In the genomic region with DNA sequence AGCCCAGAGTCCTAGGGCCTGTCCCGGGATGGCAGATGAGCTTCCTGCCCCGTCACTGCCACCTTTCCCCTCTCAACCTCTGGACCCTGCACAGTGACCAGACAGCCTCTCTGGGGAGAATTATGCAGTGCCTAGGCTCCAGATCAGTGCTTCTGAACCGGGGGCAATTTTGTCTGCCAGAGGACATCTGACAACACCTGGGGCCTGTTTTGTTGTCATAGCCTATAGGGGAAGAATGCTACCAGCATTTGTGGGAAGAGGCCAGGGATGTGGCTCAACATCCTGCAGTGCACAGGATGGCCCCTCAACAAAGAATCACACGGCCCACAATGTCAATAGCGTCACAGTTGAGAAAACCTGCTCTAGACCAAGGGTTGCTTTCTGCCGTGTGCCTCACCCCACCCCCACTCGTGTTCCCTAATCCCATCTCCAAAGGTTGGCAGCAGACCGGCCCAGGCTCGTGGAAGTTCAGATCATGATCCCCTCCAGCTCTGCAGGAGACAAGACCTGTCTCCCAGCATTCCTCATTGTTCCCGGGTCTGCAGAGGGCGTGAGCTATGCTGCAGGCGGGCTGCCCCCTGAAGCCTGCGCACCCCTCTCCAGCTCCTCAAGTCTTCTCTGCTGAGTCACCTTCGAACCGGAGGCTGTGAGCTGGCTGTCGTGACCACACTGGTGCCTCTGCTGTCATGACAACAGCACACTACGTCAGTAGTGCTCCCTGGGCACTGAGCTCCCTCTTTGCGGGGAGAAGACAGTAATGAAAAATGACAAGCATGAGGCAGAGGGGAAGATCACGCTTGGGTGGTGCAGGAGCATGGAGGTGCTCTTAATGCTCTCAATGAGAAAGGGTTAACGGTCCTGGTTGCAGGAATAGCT, we compare ENCODE assay signal across 1 cellular context.
TF ChIP-seq lines count a peak whose summit lies in the region.

No MANE protein-coding gene starts in this region.

TF ChIP-seq in HepG2, 621 proteins besides CTCF, POLR2A, EP300 and RAD21 (continued from another document and continues in another):
- TF ChIP-seq, protein P1, sequence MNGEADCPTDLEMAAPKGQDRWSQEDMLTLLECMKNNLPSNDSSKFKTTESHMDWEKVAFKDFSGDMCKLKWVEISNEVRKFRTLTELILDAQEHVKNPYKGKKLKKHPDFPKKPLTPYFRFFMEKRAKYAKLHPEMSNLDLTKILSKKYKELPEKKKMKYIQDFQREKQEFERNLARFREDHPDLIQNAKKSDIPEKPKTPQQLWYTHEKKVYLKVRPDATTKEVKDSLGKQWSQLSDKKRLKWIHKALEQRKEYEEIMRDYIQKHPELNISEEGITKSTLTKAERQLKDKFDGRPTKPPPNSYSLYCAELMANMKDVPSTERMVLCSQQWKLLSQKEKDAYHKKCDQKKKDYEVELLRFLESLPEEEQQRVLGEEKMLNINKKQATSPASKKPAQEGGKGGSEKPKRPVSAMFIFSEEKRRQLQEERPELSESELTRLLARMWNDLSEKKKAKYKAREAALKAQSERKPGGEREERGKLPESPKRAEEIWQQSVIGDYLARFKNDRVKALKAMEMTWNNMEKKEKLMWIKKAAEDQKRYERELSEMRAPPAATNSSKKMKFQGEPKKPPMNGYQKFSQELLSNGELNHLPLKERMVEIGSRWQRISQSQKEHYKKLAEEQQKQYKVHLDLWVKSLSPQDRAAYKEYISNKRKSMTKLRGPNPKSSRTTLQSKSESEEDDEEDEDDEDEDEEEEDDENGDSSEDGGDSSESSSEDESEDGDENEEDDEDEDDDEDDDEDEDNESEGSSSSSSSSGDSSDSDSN (CRISPR knock-in tag; IDR thresholded peaks at IDR 0.05): peak; percentile 42; the same call in 1 of the 2 replicates
- TF ChIP-seq, protein P2, sequence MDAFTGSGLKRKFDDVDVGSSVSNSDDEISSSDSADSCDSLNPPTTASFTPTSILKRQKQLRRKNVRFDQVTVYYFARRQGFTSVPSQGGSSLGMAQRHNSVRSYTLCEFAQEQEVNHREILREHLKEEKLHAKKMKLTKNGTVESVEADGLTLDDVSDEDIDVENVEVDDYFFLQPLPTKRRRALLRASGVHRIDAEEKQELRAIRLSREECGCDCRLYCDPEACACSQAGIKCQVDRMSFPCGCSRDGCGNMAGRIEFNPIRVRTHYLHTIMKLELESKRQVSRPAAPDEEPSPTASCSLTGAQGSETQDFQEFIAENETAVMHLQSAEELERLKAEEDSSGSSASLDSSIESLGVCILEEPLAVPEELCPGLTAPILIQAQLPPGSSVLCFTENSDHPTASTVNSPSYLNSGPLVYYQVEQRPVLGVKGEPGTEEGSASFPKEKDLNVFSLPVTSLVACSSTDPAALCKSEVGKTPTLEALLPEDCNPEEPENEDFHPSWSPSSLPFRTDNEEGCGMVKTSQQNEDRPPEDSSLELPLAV (CRISPR knock-in tag; conservative IDR thresholded peaks at IDR 0.05; ENCODE audit: low read depth): no peak
- TF ChIP-seq ZFP1 (CRISPR knock-in tag; IDR thresholded peaks at IDR 0.05) (no peak), TBP (CRISPR knock-in tag; IDR thresholded peaks at IDR 0.05) (no peak), MEF2D (CRISPR knock-in tag; IDR thresholded peaks at IDR 0.05) (peak; percentile 16; the same call in 1 of the 2 replicates), ZSCAN9 (CRISPR knock-in tag; IDR thresholded peaks at IDR 0.05; ENCODE audit: borderline replicate concordance) (0 out of 2 replicates have a peak, but pooled peaks have one; percentile 2), MAFF (IDR thresholded peaks at IDR 0.05; ENCODE audit: low read depth, low read length) (peak; percentile 25; the same call in 1 of the 2 replicates), HES4 (CRISPR knock-in tag; IDR thresholded peaks at IDR 0.05; ENCODE audit: borderline replicate concordance) (no peak), POGZ (CRISPR knock-in tag; IDR thresholded peaks at IDR 0.05) (no peak), ZNF83 (CRISPR knock-in tag; IDR thresholded peaks at IDR 0.05; ENCODE audit: borderline replicate concordance) (no peak), ESRRA (CRISPR knock-in tag; IDR thresholded peaks at IDR 0.05; ENCODE audit: low read depth) (peak; percentile 45; the same call in 1 of the 2 replicates), ATM (IDR thresholded peaks at IDR 0.05; ENCODE audit: borderline replicate concordance) (no peak), ZNF253 (CRISPR knock-in tag; IDR thresholded peaks at IDR 0.05; ENCODE audit: borderline replicate concordance) (no peak), ZKSCAN1 (IDR thresholded peaks at IDR 0.05; ENCODE audit: low read length) (no peak), ZNF331 (CRISPR knock-in tag; IDR thresholded peaks at IDR 0.05) (peak; percentile 32; the same call in 1 of the 2 replicates), REXO4 (CRISPR knock-in tag; IDR thresholded peaks at IDR 0.05; ENCODE audit: borderline replicate concordance) (peak; percentile 64; the same call in 1 of the 2 replicates), ZNF567 (CRISPR knock-in tag; IDR thresholded peaks at IDR 0.05; ENCODE audit: borderline replicate concordance) (no peak; the same call in 1 of the 2 replicates), KAT8 (CRISPR knock-in tag; IDR thresholded peaks at IDR 0.05) (0 out of 2 replicates have a peak, but pooled peaks have one; percentile 15), HOXA9 (CRISPR knock-in tag; IDR thresholded peaks at IDR 0.05; ENCODE audit: borderline replicate concordance) (no peak), SRSF4 (IDR thresholded peaks at IDR 0.05; ENCODE audit: low read depth, low read length, poor library complexity, severe bottlenecking) (no peak), ZNF282 (IDR thresholded peaks at IDR 0.05; ENCODE audit: partially characterized antibody) (no peak), ZNF335 (CRISPR knock-in tag; IDR thresholded peaks at IDR 0.05) (no peak), SSRP1 (CRISPR knock-in tag; IDR thresholded peaks at IDR 0.05) (no peak), ZNF432 (CRISPR knock-in tag; IDR thresholded peaks at IDR 0.05; ENCODE audit: borderline replicate concordance) (no peak), ZNF292 (CRISPR knock-in tag; IDR thresholded peaks at IDR 0.05; ENCODE audit: borderline replicate concordance, low read depth) (peak; percentile 17; the same call in 1 of the 2 replicates), SRSF9 (IDR thresholded peaks at IDR 0.05; ENCODE audit: borderline replicate concordance, insufficient read depth, low read depth, low read length, poor library complexity, severe bottlenecking) (no peak), MZF1 (CRISPR knock-in tag; IDR thresholded peaks at IDR 0.05; ENCODE audit: borderline replicate concordance) (0 out of 2 replicates have a peak, but pooled peaks have one; percentile 17), SALL1 (CRISPR knock-in tag; IDR thresholded peaks at IDR 0.05) (peak; percentile 50; the same call in 1 of the 2 replicates), ASH2L (IDR thresholded peaks at IDR 0.05; ENCODE audit: insufficient read length, low read depth, low read length) (peak; percentile 65), FOXO1 (CRISPR knock-in tag; IDR thresholded peaks at IDR 0.05) (peak; percentile 25), RARG (CRISPR knock-in tag; IDR thresholded peaks at IDR 0.05; ENCODE audit: low read depth) (no peak), CBX1 (IDR thresholded peaks at IDR 0.05; ENCODE audit: low read depth) (peak; percentile 18), CBFB (CRISPR knock-in tag; IDR thresholded peaks at IDR 0.05) (no peak)
- TF ChIP-seq, protein P3, sequence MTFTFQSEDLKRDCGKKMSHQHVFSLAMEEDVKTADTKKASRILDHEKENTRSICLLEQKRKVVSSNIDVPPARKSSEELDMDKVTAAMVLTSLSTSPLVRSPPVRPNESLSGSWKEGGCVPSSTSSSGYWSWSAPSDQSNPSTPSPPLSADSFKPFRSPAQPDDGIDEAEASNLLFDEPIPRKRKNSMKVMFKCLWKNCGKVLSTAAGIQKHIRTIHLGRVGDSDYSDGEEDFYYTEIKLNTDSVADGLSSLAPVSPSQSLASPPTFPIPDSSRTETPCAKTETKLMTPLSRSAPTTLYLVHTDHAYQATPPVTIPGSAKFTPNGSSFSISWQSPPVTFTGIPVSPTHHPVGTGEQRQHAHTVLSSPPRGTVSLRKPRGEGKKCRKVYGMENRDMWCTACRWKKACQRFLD (CRISPR knock-in tag; IDR thresholded peaks at IDR 0.05; ENCODE audit: borderline replicate concordance): no peak
- TF ChIP-seq, protein P4, sequence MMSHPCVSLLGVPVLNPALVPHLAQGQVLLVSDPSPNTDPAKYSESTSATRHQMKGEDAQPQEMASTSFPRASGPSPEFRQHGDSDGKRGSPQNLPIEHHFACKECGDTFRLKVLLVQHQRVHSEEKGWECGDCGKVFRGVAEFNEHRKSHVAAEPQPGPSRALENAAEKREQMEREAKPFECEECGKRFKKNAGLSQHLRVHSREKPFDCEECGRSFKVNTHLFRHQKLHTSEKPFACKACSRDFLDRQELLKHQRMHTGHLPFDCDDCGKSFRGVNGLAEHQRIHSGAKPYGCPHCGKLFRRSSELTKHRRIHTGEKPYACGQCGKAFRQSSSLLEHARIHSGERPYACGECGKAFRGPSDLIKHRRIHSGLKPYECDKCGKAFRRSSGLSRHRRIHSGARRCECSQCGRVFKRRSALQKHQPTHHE (CRISPR knock-in tag; IDR thresholded peaks at IDR 0.05; ENCODE audit: borderline replicate concordance): no peak
- TF ChIP-seq, protein P5, sequence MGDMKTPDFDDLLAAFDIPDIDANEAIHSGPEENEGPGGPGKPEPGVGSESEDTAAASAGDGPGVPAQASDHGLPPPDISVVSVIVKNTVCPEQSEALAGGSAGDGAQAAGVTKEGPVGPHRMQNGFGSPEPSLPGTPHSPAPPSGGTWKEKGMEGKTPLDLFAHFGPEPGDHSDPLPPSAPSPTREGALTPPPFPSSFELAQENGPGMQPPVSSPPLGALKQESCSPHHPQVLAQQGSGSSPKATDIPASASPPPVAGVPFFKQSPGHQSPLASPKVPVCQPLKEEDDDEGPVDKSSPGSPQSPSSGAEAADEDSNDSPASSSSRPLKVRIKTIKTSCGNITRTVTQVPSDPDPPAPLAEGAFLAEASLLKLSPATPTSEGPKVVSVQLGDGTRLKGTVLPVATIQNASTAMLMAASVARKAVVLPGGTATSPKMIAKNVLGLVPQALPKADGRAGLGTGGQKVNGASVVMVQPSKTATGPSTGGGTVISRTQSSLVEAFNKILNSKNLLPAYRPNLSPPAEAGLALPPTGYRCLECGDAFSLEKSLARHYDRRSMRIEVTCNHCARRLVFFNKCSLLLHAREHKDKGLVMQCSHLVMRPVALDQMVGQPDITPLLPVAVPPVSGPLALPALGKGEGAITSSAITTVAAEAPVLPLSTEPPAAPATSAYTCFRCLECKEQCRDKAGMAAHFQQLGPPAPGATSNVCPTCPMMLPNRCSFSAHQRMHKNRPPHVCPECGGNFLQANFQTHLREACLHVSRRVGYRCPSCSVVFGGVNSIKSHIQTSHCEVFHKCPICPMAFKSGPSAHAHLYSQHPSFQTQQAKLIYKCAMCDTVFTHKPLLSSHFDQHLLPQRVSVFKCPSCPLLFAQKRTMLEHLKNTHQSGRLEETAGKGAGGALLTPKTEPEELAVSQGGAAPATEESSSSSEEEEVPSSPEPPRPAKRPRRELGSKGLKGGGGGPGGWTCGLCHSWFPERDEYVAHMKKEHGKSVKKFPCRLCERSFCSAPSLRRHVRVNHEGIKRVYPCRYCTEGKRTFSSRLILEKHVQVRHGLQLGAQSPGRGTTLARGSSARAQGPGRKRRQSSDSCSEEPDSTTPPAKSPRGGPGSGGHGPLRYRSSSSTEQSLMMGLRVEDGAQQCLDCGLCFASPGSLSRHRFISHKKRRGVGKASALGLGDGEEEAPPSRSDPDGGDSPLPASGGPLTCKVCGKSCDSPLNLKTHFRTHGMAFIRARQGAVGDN (CRISPR knock-in tag; IDR thresholded peaks at IDR 0.05): peak; percentile 91
- TF ChIP-seq, protein P6, sequence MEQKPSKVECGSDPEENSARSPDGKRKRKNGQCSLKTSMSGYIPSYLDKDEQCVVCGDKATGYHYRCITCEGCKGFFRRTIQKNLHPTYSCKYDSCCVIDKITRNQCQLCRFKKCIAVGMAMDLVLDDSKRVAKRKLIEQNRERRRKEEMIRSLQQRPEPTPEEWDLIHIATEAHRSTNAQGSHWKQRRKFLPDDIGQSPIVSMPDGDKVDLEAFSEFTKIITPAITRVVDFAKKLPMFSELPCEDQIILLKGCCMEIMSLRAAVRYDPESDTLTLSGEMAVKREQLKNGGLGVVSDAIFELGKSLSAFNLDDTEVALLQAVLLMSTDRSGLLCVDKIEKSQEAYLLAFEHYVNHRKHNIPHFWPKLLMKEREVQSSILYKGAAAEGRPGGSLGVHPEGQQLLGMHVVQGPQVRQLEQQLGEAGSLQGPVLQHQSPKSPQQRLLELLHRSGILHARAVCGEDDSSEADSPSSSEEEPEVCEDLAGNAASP (CRISPR knock-in tag; IDR thresholded peaks at IDR 0.05; ENCODE audit: borderline replicate concordance): no peak; the same call in 1 of the 2 replicates
- TF ChIP-seq, protein P7, sequence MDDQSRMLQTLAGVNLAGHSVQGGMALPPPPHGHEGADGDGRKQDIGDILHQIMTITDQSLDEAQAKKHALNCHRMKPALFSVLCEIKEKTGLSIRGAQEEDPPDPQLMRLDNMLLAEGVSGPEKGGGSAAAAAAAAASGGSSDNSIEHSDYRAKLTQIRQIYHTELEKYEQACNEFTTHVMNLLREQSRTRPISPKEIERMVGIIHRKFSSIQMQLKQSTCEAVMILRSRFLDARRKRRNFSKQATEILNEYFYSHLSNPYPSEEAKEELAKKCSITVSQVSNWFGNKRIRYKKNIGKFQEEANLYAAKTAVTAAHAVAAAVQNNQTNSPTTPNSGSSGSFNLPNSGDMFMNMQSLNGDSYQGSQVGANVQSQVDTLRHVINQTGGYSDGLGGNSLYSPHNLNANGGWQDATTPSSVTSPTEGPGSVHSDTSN (CRISPR knock-in tag; IDR thresholded peaks at IDR 0.05; ENCODE audit: borderline replicate concordance): no peak
- TF ChIP-seq, protein P8, sequence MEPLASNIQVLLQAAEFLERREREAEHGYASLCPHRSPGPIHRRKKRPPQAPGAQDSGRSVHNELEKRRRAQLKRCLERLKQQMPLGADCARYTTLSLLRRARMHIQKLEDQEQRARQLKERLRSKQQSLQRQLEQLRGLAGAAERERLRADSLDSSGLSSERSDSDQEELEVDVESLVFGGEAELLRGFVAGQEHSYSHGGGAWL (CRISPR knock-in tag; IDR thresholded peaks at IDR 0.05): no peak
- TF ChIP-seq, protein P9, sequence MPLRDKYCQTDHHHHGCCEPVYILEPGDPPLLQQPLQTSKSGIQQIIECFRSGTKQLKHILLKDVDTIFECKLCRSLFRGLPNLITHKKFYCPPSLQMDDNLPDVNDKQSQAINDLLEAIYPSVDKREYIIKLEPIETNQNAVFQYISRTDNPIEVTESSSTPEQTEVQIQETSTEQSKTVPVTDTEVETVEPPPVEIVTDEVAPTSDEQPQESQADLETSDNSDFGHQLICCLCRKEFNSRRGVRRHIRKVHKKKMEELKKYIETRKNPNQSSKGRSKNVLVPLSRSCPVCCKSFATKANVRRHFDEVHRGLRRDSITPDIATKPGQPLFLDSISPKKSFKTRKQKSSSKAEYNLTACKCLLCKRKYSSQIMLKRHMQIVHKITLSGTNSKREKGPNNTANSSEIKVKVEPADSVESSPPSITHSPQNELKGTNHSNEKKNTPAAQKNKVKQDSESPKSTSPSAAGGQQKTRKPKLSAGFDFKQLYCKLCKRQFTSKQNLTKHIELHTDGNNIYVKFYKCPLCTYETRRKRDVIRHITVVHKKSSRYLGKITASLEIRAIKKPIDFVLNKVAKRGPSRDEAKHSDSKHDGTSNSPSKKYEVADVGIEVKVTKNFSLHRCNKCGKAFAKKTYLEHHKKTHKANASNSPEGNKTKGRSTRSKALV (CRISPR knock-in tag; IDR thresholded peaks at IDR 0.05): peak; percentile 57; the same call in 1 of the 2 replicates
